Comparison of ENCODE assay signal across 8 cellular contexts in the genomic region with DNA sequence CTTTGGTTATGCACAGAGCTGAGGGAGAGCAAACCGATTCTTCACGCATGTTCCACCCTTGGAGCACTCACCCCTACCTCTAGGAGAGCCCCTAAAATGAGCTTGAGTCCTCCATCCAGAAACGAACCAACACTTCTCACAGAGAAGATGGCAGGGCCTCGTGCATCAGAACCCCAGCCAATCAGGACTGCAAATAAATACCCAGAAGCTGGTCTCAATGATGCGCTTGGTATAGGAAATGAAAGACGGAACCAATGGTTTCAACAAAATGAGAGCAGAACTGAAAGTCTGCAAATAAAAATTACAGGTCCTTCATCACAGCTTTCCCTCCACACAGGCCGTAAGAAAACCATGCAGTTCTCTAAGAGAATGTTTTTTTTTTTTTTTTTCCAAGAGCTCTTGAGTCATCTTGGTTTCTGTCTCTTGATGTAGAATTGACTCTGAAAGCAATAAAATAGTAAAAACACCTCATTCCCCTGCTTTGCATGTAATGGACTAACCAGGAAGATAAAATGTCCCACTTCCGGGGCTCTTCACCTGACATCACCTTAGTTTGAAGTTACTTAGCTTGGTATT. TPM values are rescaled to one million over a fixed set of nuclear protein-coding genes. Genes with fewer than 3 reads are reported as not detected.
A peak's percentile ranks its signal among the peaks of the same experiment; 100 is the strongest.
DNase-seq lines count a peak whose midpoint lies in the region; ATAC-seq, FAIRE-seq and TF ChIP-seq lines count a peak whose summit lies in the region.

No MANE protein-coding gene starts in this region.

- in situ Hi-C loops in IMR-90 (cut with MboI; ENCODE audit: low sequenced_read_pairs) = no loop called here

- H2AK5ac ChIP-seq in IMR-90 (ENCODE audit: low read depth, low read length) (peak overlapping the region; percentile 0; the same call in 1 of the 2 replicates), H1 (ENCODE audit: low read depth, low read length) (0 out of 2 replicates have a peak overlapping the region, but pooled peaks have one; percentile 66)

- H4K91ac ChIP-seq in IMR-90 (ENCODE audit: insufficient read depth, low read depth, low read length) = no peak overlapping the region; the same call in 1 of the 2 replicates
- H4K91ac ChIP-seq in H1 (replicated peaks; ENCODE audit: insufficient read length, low read length) = no peak overlapping the region

- H3K27ac ChIP-seq in IMR-90 (ENCODE audit: insufficient read depth, low read length) (no peak overlapping the region), H1 (ENCODE audit: low read depth, low read length) (no peak overlapping the region), kidney (ENCODE audit: low read depth in 2 of 2, low read length in 2 of 2) (peak overlapping the region in 1 of 2 donors; percentile 26), caudate nucleus (ENCODE audit: low read depth, low read length) (no peak overlapping the region), aorta (ENCODE audit: low read depth in 1 of 2, low read length in 2 of 2) (no peak overlapping the region)

- H4K20me1 ChIP-seq in IMR-90 (ENCODE audit: insufficient read depth, low read length) = no peaks in the 10 kb centered on the region
- no peaks in the 10 kb centered on the region for H4K20me1 ChIP-seq in H1 (replicated peaks in 1 of 2; ENCODE audit: control insufficient read depth in 1 of 2, insufficient read depth in 2 of 2, low read length in 2 of 2)

- no peak for TF ChIP-seq EP300 in H1 (IDR thresholded peaks at IDR 0.05; ENCODE audit: borderline replicate concordance in 1 of 2, low read depth in 2 of 2, low read length in 2 of 2)

- no peak overlapping the region for H3K4me3 ChIP-seq in IMR-90 (ENCODE audit: insufficient read depth, low read depth, low read length)
- no peak overlapping the region for H3K4me3 ChIP-seq in H1 (ENCODE audit: extremely low read depth in 1 of 4, insufficient read depth in 2 of 4, low read depth in 3 of 4, low read length in 4 of 4)
- H3K4me3 ChIP-seq in kidney (ENCODE audit: low read length in 2 of 2) = no peak overlapping the region
- no peak overlapping the region for H3K4me3 ChIP-seq in aorta (ENCODE audit: low read length in 2 of 2)

- POLR2A ChIA-PET in IMR-90 (lab: Charles Lee; ENCODE audit: unreplicated experiment) = interaction anchor here (0.6 kb wide), 1 partner anchor 24 kb away, joined by 7 read pairs; the partner anchor contains the start of gene KLF6
- POLR2A ChIA-PET in H1 (lab: Charles Lee; ENCODE audit: partially characterized antibody) = interaction anchor here (1.5 to 2.0 kb wide), 3 partner anchors 14 to 24 kb away, joined by 3 to 9 read pairs (median 7); partner anchors contain the start of gene KLF6

- DNase-seq in EH (ENCODE audit: low read depth) = peak; percentile 38
- DNase-seq in IMR-90 = peak; percentile 29
- no peak for DNase-seq in H1 (ENCODE audit: low read depth in 1 of 2, low spot score in 2 of 2)
- DNase-seq in kidney = no peak
- DNase-seq in caudate nucleus (lab: John Stamatoyannopoulos, UW) = no peak
- DNase-seq in KG1 (lab: John Stamatoyannopoulos, UW) = no peak
- no peak for DNase-seq in aorta

- H4K5ac ChIP-seq in IMR-90 (ENCODE audit: low read depth, low read length) = no peak overlapping the region
- no peak overlapping the region for H4K5ac ChIP-seq in H1 (ENCODE audit: insufficient read length, low read depth, low read length)

- H3K79me1 ChIP-seq in IMR-90 (ENCODE audit: low read depth in 1 of 2, low read length in 2 of 2) = no peaks in the 10 kb centered on the region
- H3K79me1 ChIP-seq in H1 (ENCODE audit: low read depth, low read length) = no peaks in the 10 kb centered on the region

- no peak for TF ChIP-seq POLR2A in IMR-90 (IDR thresholded peaks at IDR 0.05; ENCODE audit: low read depth, low read length)
- no peak for TF ChIP-seq POLR2A in H1 (IDR thresholded peaks at IDR 0.05; ENCODE audit: control extremely low read depth in 1 of 2, low read depth in 2 of 2, low read length in 2 of 2)

- TF ChIP-seq RAD21 in IMR-90 (IDR thresholded peaks at IDR 0.05; ENCODE audit: low read length) (no peak), H1 (IDR thresholded peaks at IDR 0.05 in 1 of 2, conservative IDR thresholded peaks at IDR 0.05 in 1 of 2; ENCODE audit: low read depth in 2 of 2, low read length in 2 of 2) (no peak)

- 0 out of 3 replicates have a peak overlapping the region, but pooled peaks have one; percentile 57 for H2BK15ac ChIP-seq in IMR-90 (ENCODE audit: low read depth, low read length)
- 0 out of 2 replicates have a peak overlapping the region, but pooled peaks have one; percentile 9 for H2BK15ac ChIP-seq in H1 (ENCODE audit: low read length)

- no peak overlapping the region for H3K9ac ChIP-seq in IMR-90 (ENCODE audit: low read depth, low read length)
- no peak overlapping the region for H3K9ac ChIP-seq in H1 (replicated peaks in 1 of 4; ENCODE audit: extremely low read depth in 1 of 4, low read depth in 3 of 4, low read length in 3 of 4)
- H3K9ac ChIP-seq in kidney (ENCODE audit: low read length in 2 of 2) = no peak overlapping the region

- H3K23ac ChIP-seq in IMR-90 (ENCODE audit: low read depth, low read length) (no peak overlapping the region), H1 (ENCODE audit: insufficient read length) (no peak overlapping the region)

- H2BK5ac ChIP-seq in IMR-90 (ENCODE audit: low read depth, low read length, poor library complexity, severe bottlenecking) = no peak overlapping the region
- no peak overlapping the region; the same call in 1 of the 2 replicates for H2BK5ac ChIP-seq in H1 (ENCODE audit: low read depth, low read length)

- H2BK20ac ChIP-seq in IMR-90 (ENCODE audit: low read depth, low read length) = no peak overlapping the region
- no peak overlapping the region for H2BK20ac ChIP-seq in H1 (ENCODE audit: low read length)

- WGBS in IMR-90 (ENCODE audit: extremely low coverage in 2 of 2, insufficient read length in 1 of 2), 2 experiments = no CpG with 5 or more reads among the region's 8 CpGs
- WGBS in H1 (ENCODE audit: extremely low coverage in 1 of 2, insufficient coverage in 1 of 2, insufficient read length in 1 of 2, insufficient replicate concordance in 2 of 2, low coverage in 1 of 2, low lambda C conversion rate in 2 of 2, missing lambda C conversion rate in 1 of 2), 2 experiments = 86% methylated on average over 8 of the region's 8 CpGs; no CpG with 5 or more reads in 1 of the 2 experiments
- WGBS in aorta, 2 donors = 88 to 94% methylated on average over 8 of the region's 8 CpGs

- H3K4me1 ChIP-seq in IMR-90 (ENCODE audit: control insufficient read depth, insufficient read depth, low read length) (peaks cover 12% of the 10 kb centered on the region), H1 (replicated peaks in 1 of 4; ENCODE audit: control insufficient read depth in 3 of 4, insufficient read depth in 4 of 4, low read length in 3 of 4) (peaks cover 0 to 10% (median 5%) of the 10 kb centered on the region in 4 experiments; a peak in 5 of 7 replicates), kidney (ENCODE audit: control insufficient read depth in 1 of 2, insufficient read depth in 1 of 2, low read depth in 1 of 2, low read length in 2 of 2) (peaks cover 9 to 17% of the 10 kb centered on the region in 2 donors), aorta (ENCODE audit: control insufficient read depth in 1 of 2, insufficient read depth in 2 of 2, low read length in 2 of 2) (no peaks in the 10 kb centered on the region)

- peak; percentile 43 for ATAC-seq in GM21423 (IDR thresholded peaks at IDR 0.05; ENCODE audit: unreplicated experiment)
- ATAC-seq in IMR-90 (ENCODE audit: low read depth) = no peak
- ATAC-seq in aorta (ENCODE audit: low FRiP score) = no peak

- TF ChIP-seq CTCF in IMR-90 (conservative IDR thresholded peaks at IDR 0.05; ENCODE audit: low read depth, low read length) (no peak), H1 (IDR thresholded peaks at IDR 0.05; ENCODE audit: control extremely low read depth in 1 of 3, insufficient read depth in 1 of 3, low read depth in 1 of 3, low read length in 3 of 3) (no peak), kidney (IDR thresholded peaks at IDR 0.05; ENCODE audit: borderline replicate concordance, extremely low read depth, insufficient read depth) (no peak)

- intact Hi-C loops in IMR-90 (cut with micrococcal nuclease) (loop anchor here (5.0 kb wide), 2 partner anchors 79 to 369 kb away; no protein-coding TSS in a partner anchor), kidney (cut with DNase I) (no loop called here), aorta (cut with DNase I) (loop anchor here in 1 of 2 donors (10.0 kb wide), 1 partner anchor 1004 kb away; no protein-coding TSS in a partner anchor)

- H3K79me2 ChIP-seq in H1 (ENCODE audit: control insufficient read depth in 1 of 2, insufficient read depth in 2 of 2, low read length in 2 of 2) = no peaks in the 10 kb centered on the region

- no peak overlapping the region for H3K18ac ChIP-seq in IMR-90 (ENCODE audit: low read depth, low read length)
- no peak overlapping the region for H3K18ac ChIP-seq in H1 (ENCODE audit: extremely low read depth, low read length)

- H2AK9ac ChIP-seq in IMR-90 (replicated peaks; ENCODE audit: low read depth, low read length, poor library complexity) = no peak overlapping the region

- H3K4ac ChIP-seq in IMR-90 (ENCODE audit: low read depth, low read length) (no peak overlapping the region; the same call in 1 of the 2 replicates), H1 (replicated peaks; ENCODE audit: insufficient read length, low read depth, low read length) (no peak overlapping the region)

- H3K14ac ChIP-seq in IMR-90 (replicated peaks; ENCODE audit: low read depth, low read length) = no peak overlapping the region
- H3K14ac ChIP-seq in H1 (ENCODE audit: insufficient read length) = no peak overlapping the region

- peak overlapping the region; percentile 69; the same call in 1 of the 2 replicates for H2BK12ac ChIP-seq in H1 (ENCODE audit: low read depth, low read length)

- H3K9me3 ChIP-seq in IMR-90 (ENCODE audit: control insufficient read depth, insufficient read depth, low read length) (no peaks in the 10 kb centered on the region), H1 (ENCODE audit: insufficient read depth in 2 of 2, low read depth in 1 of 2, low read length in 1 of 2) (no peaks in the 10 kb centered on the region), kidney (ENCODE audit: control insufficient read depth in 1 of 2, low read length in 2 of 2) (no peaks in the 10 kb centered on the region), aorta (ENCODE audit: control insufficient read depth, low read length) (no peaks in the 10 kb centered on the region)

- no peaks in the 10 kb centered on the region for H3K23me2 ChIP-seq in H1 (ENCODE audit: low read depth, low read length)

- no peaks in the 10 kb centered on the region for H3K27me3 ChIP-seq in IMR-90 (ENCODE audit: control insufficient read depth, insufficient read depth, low read length)
- no peaks in the 10 kb centered on the region for H3K27me3 ChIP-seq in H1 (replicated peaks in 1 of 4; ENCODE audit: control insufficient read depth in 3 of 4, extremely low read depth in 1 of 4, insufficient read depth in 3 of 4, low read length in 3 of 4)
- no peaks in the 10 kb centered on the region for H3K27me3 ChIP-seq in aorta (ENCODE audit: control insufficient read depth in 1 of 2, insufficient read depth in 2 of 2, low read length in 1 of 2)

- no peak overlapping the region for H2BK120ac ChIP-seq in IMR-90 (ENCODE audit: low read depth, low read length)
- peak overlapping the region; percentile 34 for H2BK120ac ChIP-seq in H1 (replicated peaks; ENCODE audit: low read depth, low read length)

- H4K8ac ChIP-seq in IMR-90 (ENCODE audit: low read depth in 2 of 2, low read length in 2 of 2) (no peak overlapping the region), H1 (ENCODE audit: extremely low read depth, insufficient read depth, low read length) (no peak overlapping the region)

- H3K56ac ChIP-seq in IMR-90 (ENCODE audit: extremely low read depth, insufficient read depth, low read length) (no peak overlapping the region), H1 (replicated peaks; ENCODE audit: insufficient read length, low read depth, low read length) (no peak overlapping the region)

- H2AFZ ChIP-seq in IMR-90 (replicated peaks; ENCODE audit: low read length, poor library complexity) (no peak overlapping the region), H1 (ENCODE audit: low read length) (no peak overlapping the region)

- dilution Hi-C loops in IMR-90 (cut with HindIII; ENCODE audit: low sequenced_read_pairs, unreplicated experiment) = no loop called here

- peaks cover 6% of the 10 kb centered on the region for H3K9me1 ChIP-seq in IMR-90 (ENCODE audit: insufficient read depth, low read length)

- CTCF ChIA-PET in IMR-90 (lab: Yijun Ruan, JAX) = interaction anchor here (0.6 kb wide), 1 partner anchor 505 kb away, joined by 6 read pairs; no protein-coding TSS in a partner anchor
- CTCF ChIA-PET in H1 (lab: Charles Lee; ENCODE audit: partially characterized antibody) = interaction anchor here (0.7 to 1.4 kb wide), 3 partner anchors 14 to 194 kb away, joined by 3 read pairs; no protein-coding TSS in a partner anchor

- FAIRE-seq in H1 (lab: Jason Lieb, UNC) = no peak
- FAIRE-seq in kidney (lab: Jason Lieb, UNC) = no peak

- H3K4me2 ChIP-seq in IMR-90 (ENCODE audit: low read depth, low read length) (no peak overlapping the region), H1 (ENCODE audit: insufficient read depth in 1 of 2, low read depth in 2 of 2, low read length in 2 of 2) (peak overlapping the region in 1 of 2 experiments; percentile 45; a peak in 1 of 4 replicates)

- BruUV-seq in IMR-90 (replicated peaks; lab: Mats Ljungman, UMichigan) = no TSS peak

- H3K36me3 ChIP-seq in IMR-90 (ENCODE audit: control insufficient read depth, insufficient read depth, low read length) (no peaks in the 10 kb centered on the region), H1 (ENCODE audit: control insufficient read depth in 2 of 4, insufficient read depth in 4 of 4, low read length in 3 of 4) (no peaks in the 10 kb centered on the region), kidney (ENCODE audit: control insufficient read depth in 1 of 2, insufficient read depth in 2 of 2, low read length in 2 of 2) (peaks cover 0 to 3% of the 10 kb centered on the region in 2 donors), aorta (ENCODE audit: control insufficient read depth in 1 of 2, insufficient read depth in 2 of 2, low read length in 1 of 2) (no peaks in the 10 kb centered on the region)

RNA-seq across cellular contexts. Expression of gene KLF6, which starts 23.8 kb away (rescaled TPM):
- total RNA-seq in IMR-90 (2012; rRNA removed) (69.0 and 98.6 TPM in 2 replicates), kidney (230 TPM), aorta (100 to 1,000 TPM; 171 to 384 TPM)
- polyA plus RNA-seq in IMR-90 (2012; rRNA removed) (123 and 175 TPM in 2 replicates), H1 (2011; rRNA removed) (5.7 and 10.1 TPM in 2 replicates), kidney (ENCODE audit: insufficient read depth, low read depth, low replicate concordance) (27.8 TPM), aorta (100 to 1,000 TPM in 1 of 2 donors, 10 to 100 TPM in 1; 44.2 to 160 TPM)
- 70.4 and 114 TPM in 2 replicates for polyA plus RNA-seq in IMR-90 (2012; cell fraction: cytosol; rRNA removed)
- 720 and 827 TPM in 2 replicates for polyA plus RNA-seq in IMR-90 (2012; cell fraction: nucleus; rRNA removed; ENCODE audit: low replicate concordance)
- total RNA-seq in H1 (2021; fragmentation: NEBNext Ultra II Directional; extraction: Animal tissue kit (Norgen Biotek cat#: 25700)) = 19.5 and 23.0 TPM in 2 replicates
- 8.9 TPM for polyA plus RNA-seq in H1 (2011; cell fraction: cytosol; rRNA removed)
- 19.0 TPM for polyA plus RNA-seq in H1 (2011; cell fraction: nucleus; rRNA removed)
- polyA plus RNA-seq in H1 (2012, experiment 1 of 2) = 9.4 to 16.4 TPM (median 12.4 TPM) in 4 replicates
- polyA plus RNA-seq in H1 (2012, experiment 2 of 2) = 4.0 TPM
- polyA plus RNA-seq in H1 (2013, experiment 1 of 2) = 9.9 TPM
- 10.1 TPM for polyA plus RNA-seq in H1 (2013, experiment 2 of 2)
- polyA minus RNA-seq in H1 (2011; rRNA and poly(A)+ RNA removed) = 19.2 and 29.7 TPM in 2 replicates
- polyA minus RNA-seq in H1 (2011; cell fraction: cytosol; rRNA and poly(A)+ RNA removed) = 9.5 TPM
- 108 TPM for polyA minus RNA-seq in H1 (2011; cell fraction: nucleus; rRNA and poly(A)+ RNA removed)

Comparison
In these comparisons a context has a peak if more than half of its experiments do, and no peak if none do; other contexts are left out.
1. DNase-seq: peak in EH (single experiment) and IMR-90 (single experiment); none in H1 (0 of 2), kidney (single experiment), caudate nucleus (0 of 61), KG1 (single experiment) and aorta (0 of 2).